11 cellular contexts compared by ENCODE assay signal in the genomic region with DNA sequence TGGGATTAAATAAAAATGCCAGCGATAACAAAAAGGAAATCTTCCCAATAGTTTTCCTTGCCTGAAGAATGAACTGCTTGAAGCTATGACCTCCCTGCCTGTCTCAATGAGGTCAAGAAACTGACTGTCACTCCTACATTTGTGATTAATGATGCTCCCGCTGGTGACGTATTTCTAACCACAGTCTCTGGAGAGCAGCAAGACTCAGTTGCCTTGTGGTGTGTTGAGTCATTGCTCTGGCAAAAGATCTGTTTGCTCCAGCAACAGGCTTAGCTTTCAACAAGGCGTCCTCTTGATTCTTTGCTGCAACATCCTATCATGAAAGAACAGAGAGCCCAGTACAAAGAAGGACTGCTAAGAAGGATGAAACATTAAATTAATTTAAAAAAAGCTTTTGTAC.
DNase-seq lines count a peak whose midpoint lies in the region; ATAC-seq and TF ChIP-seq lines count a peak whose summit lies in the region.
"Had no signal": no experiment of that assay in that cellular context is flagged by ENCODE, and none has a peak within 500 bp of the region (broad histone marks: within the 10 kb centered on the region; RNA-seq: fewer than 3 reads in every experiment).

No MANE protein-coding gene starts in this region.

- H3K4me1 ChIP-seq in Loucy (ENCODE audit: insufficient read depth, low read length, poor library complexity, severe bottlenecking): peaks cover 13% of the 10 kb centered on the region

- H3K9ac ChIP-seq in Loucy (ENCODE audit: low read depth, low read length, poor library complexity, severe bottlenecking): peak overlapping the region; percentile 24

- no peaks in the 10 kb centered on the region for H3K36me3 ChIP-seq in Loucy (ENCODE audit: insufficient read depth, low read length)

- H2AFZ ChIP-seq in Loucy (ENCODE audit: low read length): peak overlapping the region; percentile 23; the same call in 1 of the 2 replicates

- H3K36me3 Mint-ChIP-seq in activated naive CD8-positive, alpha-beta T cell treated with anti-CD3 and anti-CD28 coated beads, Interleukin-2, amount 50 U/mL, for 24 hours (ENCODE audit: low read depth): no peaks in the 10 kb centered on the region
- H3K36me3 Mint-ChIP-seq: CD4-positive, CD25-positive, alpha-beta regulatory T cell had no signal

- H3K4me3 ChIP-seq in Loucy (ENCODE audit: low read length, poor library complexity, severe bottlenecking): no peak overlapping the region
- peak overlapping the region; percentile 8 for H3K4me3 ChIP-seq in astrocyte of the cerebellum (ENCODE audit: low read depth, low read length)

- no peaks in the 10 kb centered on the region for H3K9me3 ChIP-seq in Loucy (ENCODE audit: insufficient read depth, low read depth, low read length)

- no peaks in the 10 kb centered on the region for H3F3A ChIP-seq in Loucy (ENCODE audit: low read depth)

- in situ Hi-C loops in astrocyte of the cerebellum (cut with HindIII; ENCODE audit: low sequenced_read_pairs): no loop called here

- DNase-seq in A172 (ENCODE audit: low spot score): peak; percentile 91
- peak; percentile 99 for DNase-seq in astrocyte of the cerebellum (ENCODE audit: low read depth)
- DNase-seq in iris pigment epithelial cell (ENCODE audit: low read depth): peak; percentile 100
- no peak for DNase-seq in central memory CD4-positive, alpha-beta T cell
- DNase-seq in activated naive CD8-positive, alpha-beta T cell treated with anti-CD3 and anti-CD28 coated beads, Interleukin-2, amount 50 U/mL, for 24 hours: no peak
- DNase-seq in GDM1 (lab: John Stamatoyannopoulos, UW): no peak
- DNase-seq: activated naive CD4-positive, alpha-beta T cell; CD4-positive, CD25-positive, alpha-beta regulatory T cell; NCI-H774 had no signal

- no peaks in the 10 kb centered on the region for H3K9me2 ChIP-seq in Loucy (replicated peaks; ENCODE audit: low read depth, low read length)

- H3K79me2 ChIP-seq in Loucy (ENCODE audit: insufficient read depth, low read length): no peaks in the 10 kb centered on the region

- no peak for ATAC-seq in HG02884 (IDR thresholded peaks at IDR 0.05; ENCODE audit: unreplicated experiment)
- ATAC-seq in activated naive CD8-positive, alpha-beta T cell treated with anti-CD3 and anti-CD28 coated beads, Interleukin-2, amount 50 U/mL, for 24 hours: no peak

- no peaks in the 10 kb centered on the region for H4K20me1 ChIP-seq in Loucy (ENCODE audit: insufficient read depth, low read length, poor library complexity, severe bottlenecking)

- H3K27ac Mint-ChIP-seq in activated naive CD8-positive, alpha-beta T cell treated with anti-CD3 and anti-CD28 coated beads, Interleukin-2, amount 50 U/mL, for 24 hours: no peak overlapping the region
- H3K27ac Mint-ChIP-seq: CD4-positive, CD25-positive, alpha-beta regulatory T cell had no signal

- H3K4me1 Mint-ChIP-seq in activated naive CD8-positive, alpha-beta T cell treated with anti-CD3 and anti-CD28 coated beads, Interleukin-2, amount 50 U/mL, for 24 hours: no peaks in the 10 kb centered on the region
- H3K4me1 Mint-ChIP-seq: CD4-positive, CD25-positive, alpha-beta regulatory T cell had no signal

- no peaks in the 10 kb centered on the region for H3K9me3 Mint-ChIP-seq in activated naive CD8-positive, alpha-beta T cell treated with anti-CD3 and anti-CD28 coated beads, Interleukin-2, amount 50 U/mL, for 24 hours

- no peak overlapping the region for H3K4me3 Mint-ChIP-seq in activated naive CD8-positive, alpha-beta T cell treated with anti-CD3 and anti-CD28 coated beads, Interleukin-2, amount 50 U/mL, for 24 hours
- H3K4me3 Mint-ChIP-seq: CD4-positive, CD25-positive, alpha-beta regulatory T cell had no signal

- no peaks in the 10 kb centered on the region for H3K27me3 Mint-ChIP-seq in activated naive CD8-positive, alpha-beta T cell treated with anti-CD3 and anti-CD28 coated beads, Interleukin-2, amount 50 U/mL, for 24 hours
- H3K27me3 Mint-ChIP-seq: CD4-positive, CD25-positive, alpha-beta regulatory T cell had no signal

- no peak for TF ChIP-seq CTCF in Loucy (conservative IDR thresholded peaks at IDR 0.05; ENCODE audit: low read length)
- TF ChIP-seq CTCF in astrocyte of the cerebellum (IDR thresholded peaks at IDR 0.05; ENCODE audit: low read depth, low read length, missing control alignments): no peak

- H3K27me3 ChIP-seq in Loucy (ENCODE audit: insufficient read depth, low read length, poor library complexity, severe bottlenecking): no peaks in the 10 kb centered on the region

- peak overlapping the region; percentile 32 for H3K4me2 ChIP-seq in Loucy (ENCODE audit: low read depth, low read length, poor library complexity, severe bottlenecking)

Comparison
In these comparisons a context has a peak if more than half of its experiments do, and no peak if none do; other contexts are left out.
1. DNase-seq: peak in A172 (single experiment), astrocyte of the cerebellum (single experiment) and iris pigment epithelial cell (single experiment); none in central memory CD4-positive, alpha-beta T cell (single experiment), activated naive CD8-positive, alpha-beta T cell treated with anti-CD3 and anti-CD28 coated beads, Interleukin-2, amount 50 U/mL, for 24 hours (single experiment) and GDM1 (single experiment).